In genomic region chr15:66945286-66945685, GRCh38 we compare ENCODE assay signal across 21 cellular contexts.
"Had no signal": no experiment of that assay in that cellular context is flagged by ENCODE, and none has a peak within 500 bp of the region (broad histone marks: within the 10 kb centered on the region; RNA-seq: fewer than 3 reads in every experiment).

No MANE protein-coding gene starts in this region.

- H3K9me3 Mint-ChIP-seq: memory B cell; naive thymus-derived CD4-positive, alpha-beta T cell; stimulated activated memory B cell treated with anti-CD40 and anti-IgM and Interleukin-4, amounts not matched to agents 10 μg/mL and 1 μg/mL and 100 μg/mL, for 72 hours; stimulated activated naive CD8-positive, alpha-beta T cell treated with anti-CD3 and anti-CD28 coated beads, Interleukin-15, Interleukin-2, amounts not matched to agents 100 ng/mL and 50 ng/mL, for 24 hours had no signal

- H3K4me1 ChIP-seq: parathyroid adenoma, prostate gland had no signal

- H3K4me3 Mint-ChIP-seq: memory B cell; naive thymus-derived CD4-positive, alpha-beta T cell; stimulated activated memory B cell treated with anti-CD40 and anti-IgM and Interleukin-4, amounts not matched to agents 10 μg/mL and 1 μg/mL and 100 μg/mL, for 72 hours; stimulated activated naive CD8-positive, alpha-beta T cell treated with anti-CD3 and anti-CD28 coated beads, Interleukin-15, Interleukin-2, amounts not matched to agents 100 ng/mL and 50 ng/mL, for 24 hours had no signal

- H3K27me3 ChIP-seq: dorsolateral prefrontal cortex, right atrium auricular region, tibial nerve, upper lobe of left lung had no signal

- ATAC-seq: left ventricle myocardium superior; naive thymus-derived CD4-positive, alpha-beta T cell; sciatic nerve; stimulated activated memory B cell treated with anti-CD40 and anti-IgM and Interleukin-4, amounts not matched to agents 10 μg/mL and 1 μg/mL and 100 μg/mL, for 72 hours had no signal

- H3K27ac ChIP-seq: dorsolateral prefrontal cortex, parathyroid adenoma, prostate gland, right atrium auricular region, thoracic aorta, tibial nerve, upper lobe of left lung had no signal

- H3K27ac Mint-ChIP-seq: memory B cell; stimulated activated memory B cell treated with anti-CD40 and anti-IgM and Interleukin-4, amounts not matched to agents 10 μg/mL and 1 μg/mL and 100 μg/mL, for 72 hours; stimulated activated naive CD8-positive, alpha-beta T cell treated with anti-CD3 and anti-CD28 coated beads, Interleukin-15, Interleukin-2, amounts not matched to agents 100 ng/mL and 50 ng/mL, for 24 hours had no signal

- H3K9me3 ChIP-seq: prostate gland, right atrium auricular region, thoracic aorta, tibial nerve, upper lobe of left lung had no signal

- H3K27me3 Mint-ChIP-seq: memory B cell had no signal

- H3K36me3 ChIP-seq: prostate gland, right atrium auricular region, thoracic aorta, tibial nerve, upper lobe of left lung had no signal

- H3K4me3 ChIP-seq: dorsolateral prefrontal cortex, lung, prostate gland, right atrium auricular region, thoracic aorta, tibial nerve, upper lobe of left lung had no signal

- H3K36me3 Mint-ChIP-seq: memory B cell; naive thymus-derived CD4-positive, alpha-beta T cell; stimulated activated memory B cell treated with anti-CD40 and anti-IgM and Interleukin-4, amounts not matched to agents 10 μg/mL and 1 μg/mL and 100 μg/mL, for 72 hours had no signal

- DNase-seq: cerebellar nuclear complex; cortex of kidney; effector CD4-positive, alpha-beta T cell; head of caudate nucleus; left ventricle myocardium superior; midbrain; naive thymus-derived CD4-positive, alpha-beta T cell; stimulated activated CD4-positive, alpha-beta T cell treated with anti-CD3 and anti-CD28 coated beads, Interleukin-2, amount 100 ng/mL, for 24 hours; stimulated activated CD4-positive, alpha-beta T cell treated with anti-CD3 and anti-CD28 coated beads, Interleukin-4, amount 100 ng/mL, for 24 hours; upper lobe of left lung had no signal
